ENCODE assay signal across 1 cellular context in the genomic region with DNA sequence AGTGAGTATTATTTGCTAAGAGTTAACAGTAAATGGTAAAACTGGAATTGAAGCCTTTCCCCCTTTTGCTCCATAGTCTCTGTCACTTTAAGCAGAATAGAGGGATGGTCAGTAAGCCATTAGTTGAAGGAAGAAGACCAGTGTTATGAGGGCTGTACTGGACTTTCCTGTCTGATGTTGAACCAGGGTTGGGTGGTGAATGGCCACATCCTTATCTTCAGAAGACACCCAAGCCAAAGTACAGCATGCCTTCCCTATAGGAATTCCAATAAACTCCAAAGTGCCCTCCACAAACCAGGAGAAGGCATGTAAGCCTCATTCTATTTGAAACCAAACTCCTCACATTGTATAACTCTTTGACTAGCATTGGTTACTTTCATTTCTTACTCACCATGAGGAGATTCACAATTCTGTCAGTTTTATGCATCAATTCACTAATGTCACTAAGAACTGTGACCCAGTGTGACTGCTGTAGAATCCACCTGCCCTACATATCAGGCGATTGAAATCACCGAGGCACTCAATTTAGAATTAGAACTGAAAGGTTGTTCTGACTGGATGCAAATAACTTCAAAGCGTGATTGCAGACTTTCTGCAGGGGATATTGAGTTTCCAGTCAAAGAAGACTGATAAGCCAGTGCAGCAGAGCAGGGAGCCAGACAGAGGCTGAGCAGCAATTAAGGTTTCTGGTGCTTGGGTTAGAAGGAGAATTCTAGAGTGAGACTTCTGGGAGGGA.
TF ChIP-seq lines count a peak whose summit lies in the region.

No MANE protein-coding gene starts in this region.

TF ChIP-seq in GM12878, 131 proteins besides CTCF, POLR2A, EP300 and RAD21 (continued from another document):
- TF ChIP-seq, protein P1, sequence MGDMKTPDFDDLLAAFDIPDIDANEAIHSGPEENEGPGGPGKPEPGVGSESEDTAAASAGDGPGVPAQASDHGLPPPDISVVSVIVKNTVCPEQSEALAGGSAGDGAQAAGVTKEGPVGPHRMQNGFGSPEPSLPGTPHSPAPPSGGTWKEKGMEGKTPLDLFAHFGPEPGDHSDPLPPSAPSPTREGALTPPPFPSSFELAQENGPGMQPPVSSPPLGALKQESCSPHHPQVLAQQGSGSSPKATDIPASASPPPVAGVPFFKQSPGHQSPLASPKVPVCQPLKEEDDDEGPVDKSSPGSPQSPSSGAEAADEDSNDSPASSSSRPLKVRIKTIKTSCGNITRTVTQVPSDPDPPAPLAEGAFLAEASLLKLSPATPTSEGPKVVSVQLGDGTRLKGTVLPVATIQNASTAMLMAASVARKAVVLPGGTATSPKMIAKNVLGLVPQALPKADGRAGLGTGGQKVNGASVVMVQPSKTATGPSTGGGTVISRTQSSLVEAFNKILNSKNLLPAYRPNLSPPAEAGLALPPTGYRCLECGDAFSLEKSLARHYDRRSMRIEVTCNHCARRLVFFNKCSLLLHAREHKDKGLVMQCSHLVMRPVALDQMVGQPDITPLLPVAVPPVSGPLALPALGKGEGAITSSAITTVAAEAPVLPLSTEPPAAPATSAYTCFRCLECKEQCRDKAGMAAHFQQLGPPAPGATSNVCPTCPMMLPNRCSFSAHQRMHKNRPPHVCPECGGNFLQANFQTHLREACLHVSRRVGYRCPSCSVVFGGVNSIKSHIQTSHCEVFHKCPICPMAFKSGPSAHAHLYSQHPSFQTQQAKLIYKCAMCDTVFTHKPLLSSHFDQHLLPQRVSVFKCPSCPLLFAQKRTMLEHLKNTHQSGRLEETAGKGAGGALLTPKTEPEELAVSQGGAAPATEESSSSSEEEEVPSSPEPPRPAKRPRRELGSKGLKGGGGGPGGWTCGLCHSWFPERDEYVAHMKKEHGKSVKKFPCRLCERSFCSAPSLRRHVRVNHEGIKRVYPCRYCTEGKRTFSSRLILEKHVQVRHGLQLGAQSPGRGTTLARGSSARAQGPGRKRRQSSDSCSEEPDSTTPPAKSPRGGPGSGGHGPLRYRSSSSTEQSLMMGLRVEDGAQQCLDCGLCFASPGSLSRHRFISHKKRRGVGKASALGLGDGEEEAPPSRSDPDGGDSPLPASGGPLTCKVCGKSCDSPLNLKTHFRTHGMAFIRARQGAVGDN (IDR thresholded peaks at IDR 0.05) = no peak
- TF ChIP-seq, protein P2, sequence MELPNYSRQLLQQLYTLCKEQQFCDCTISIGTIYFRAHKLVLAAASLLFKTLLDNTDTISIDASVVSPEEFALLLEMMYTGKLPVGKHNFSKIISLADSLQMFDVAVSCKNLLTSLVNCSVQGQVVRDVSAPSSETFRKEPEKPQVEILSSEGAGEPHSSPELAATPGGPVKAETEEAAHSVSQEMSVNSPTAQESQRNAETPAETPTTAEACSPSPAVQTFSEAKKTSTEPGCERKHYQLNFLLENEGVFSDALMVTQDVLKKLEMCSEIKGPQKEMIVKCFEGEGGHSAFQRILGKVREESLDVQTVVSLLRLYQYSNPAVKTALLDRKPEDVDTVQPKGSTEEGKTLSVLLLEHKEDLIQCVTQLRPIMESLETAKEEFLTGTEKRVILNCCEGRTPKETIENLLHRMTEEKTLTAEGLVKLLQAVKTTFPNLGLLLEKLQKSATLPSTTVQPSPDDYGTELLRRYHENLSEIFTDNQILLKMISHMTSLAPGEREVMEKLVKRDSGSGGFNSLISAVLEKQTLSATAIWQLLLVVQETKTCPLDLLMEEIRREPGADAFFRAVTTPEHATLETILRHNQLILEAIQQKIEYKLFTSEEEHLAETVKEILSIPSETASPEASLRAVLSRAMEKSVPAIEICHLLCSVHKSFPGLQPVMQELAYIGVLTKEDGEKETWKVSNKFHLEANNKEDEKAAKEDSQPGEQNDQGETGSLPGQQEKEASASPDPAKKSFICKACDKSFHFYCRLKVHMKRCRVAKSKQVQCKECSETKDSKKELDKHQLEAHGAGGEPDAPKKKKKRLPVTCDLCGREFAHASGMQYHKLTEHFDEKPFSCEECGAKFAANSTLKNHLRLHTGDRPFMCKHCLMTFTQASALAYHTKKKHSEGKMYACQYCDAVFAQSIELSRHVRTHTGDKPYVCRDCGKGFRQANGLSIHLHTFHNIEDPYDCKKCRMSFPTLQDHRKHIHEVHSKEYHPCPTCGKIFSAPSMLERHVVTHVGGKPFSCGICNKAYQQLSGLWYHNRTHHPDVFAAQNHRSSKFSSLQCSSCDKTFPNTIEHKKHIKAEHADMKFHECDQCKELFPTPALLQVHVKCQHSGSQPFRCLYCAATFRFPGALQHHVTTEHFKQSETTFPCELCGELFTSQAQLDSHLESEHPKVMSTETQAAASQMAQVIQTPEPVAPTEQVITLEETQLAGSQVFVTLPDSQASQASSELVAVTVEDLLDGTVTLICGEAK (IDR thresholded peaks at IDR 0.05; ENCODE audit: borderline replicate concordance) = no peak
- no peak for TF ChIP-seq SREBF2 (IDR thresholded peaks at IDR 0.05; ENCODE audit: low read length)
- TF ChIP-seq RFX5 (IDR thresholded peaks at IDR 0.05; ENCODE audit: low read depth, low read length) = no peak
- TF ChIP-seq, protein P3, sequence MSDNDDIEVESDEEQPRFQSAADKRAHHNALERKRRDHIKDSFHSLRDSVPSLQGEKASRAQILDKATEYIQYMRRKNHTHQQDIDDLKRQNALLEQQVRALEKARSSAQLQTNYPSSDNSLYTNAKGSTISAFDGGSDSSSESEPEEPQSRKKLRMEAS (IDR thresholded peaks at IDR 0.05; ENCODE audit: low read depth, low read length) = no peak
- TF ChIP-seq ATF7 (IDR thresholded peaks at IDR 0.05; ENCODE audit: low read depth) = 0 out of 2 replicates have a peak, but pooled peaks have one; percentile 25
- 0 out of 2 replicates have a peak, but pooled peaks have one; percentile 20 for TF ChIP-seq BMI1 (IDR thresholded peaks at IDR 0.05; ENCODE audit: borderline replicate concordance)
- TF ChIP-seq ESRRA (IDR thresholded peaks at IDR 0.05; ENCODE audit: low read length) = no peak
- TF ChIP-seq FOXK2 (IDR thresholded peaks at IDR 0.05) = no peak
- no peak for TF ChIP-seq BACH1 (IDR thresholded peaks at IDR 0.05; ENCODE audit: borderline replicate concordance)
- no peak for TF ChIP-seq ZNF217 (IDR thresholded peaks at IDR 0.05)
- peak; percentile 75 for TF ChIP-seq NR2F1 (conservative IDR thresholded peaks at IDR 0.05)
- no peak for TF ChIP-seq SUPT20H (IDR thresholded peaks at IDR 0.05; ENCODE audit: borderline replicate concordance, control insufficient read depth, low read depth, low read length)
- no peak for TF ChIP-seq BRCA1 (IDR thresholded peaks at IDR 0.05; ENCODE audit: low read depth, low read length)
- no peak for TF ChIP-seq STAT3 (IDR thresholded peaks at IDR 0.05; ENCODE audit: low read depth, low read length)
- peak; percentile 55; the same call in 1 of the 2 replicates for TF ChIP-seq TBL1XR1 (IDR thresholded peaks at IDR 0.05; ENCODE audit: low read depth, low read length)
- no peak for TF ChIP-seq PAX8 (IDR thresholded peaks at IDR 0.05)
